In genomic region chr14:78448483-78449094, GRCh38 we compare ENCODE assay signal across 8 cellular contexts.
A peak's percentile ranks its signal among the peaks of the same experiment; 100 is the strongest.
DNase-seq lines count a peak whose midpoint lies in the region; ATAC-seq and TF ChIP-seq lines count a peak whose summit lies in the region.

No MANE protein-coding gene starts in this region.

- peak; percentile 78 for TF ChIP-seq CTCF in GM12872 (IDR thresholded peaks at IDR 0.05; ENCODE audit: insufficient read depth, low read depth, low read length)

- peak; percentile 73 for DNase-seq in AG20443 (ENCODE audit: low spot score)
- peak; percentile 79 for DNase-seq in NCI-H2107 (lab: John Stamatoyannopoulos, UW)
- peak; percentile 78 for DNase-seq in activated CD8-positive, alpha-beta memory T cell treated with anti-CD3 and anti-CD28 coated beads, Interleukin-2, amount 50 U/mL, for 48 hours
- DNase-seq in hippocampal formation (lab: John Stamatoyannopoulos, UW), result peak; percentile 33 to 50
- peak; percentile 41 to 44 for DNase-seq in stimulated activated CD4-positive, alpha-beta T cell treated with anti-CD3 and anti-CD28 coated beads, Interleukin-2, amount 100 ng/mL, for 48 hours

- ATAC-seq in HG02870 (IDR thresholded peaks at IDR 0.05; ENCODE audit: unreplicated experiment) (peak; percentile 64), esophagus mucosa (no peak)
